25 cellular contexts compared by ENCODE assay signal in genomic region chr10:122288917-122289316, GRCh38. TPM values are rescaled to one million over a fixed set of nuclear protein-coding genes. Genes with fewer than 3 reads are reported as not detected.
DNase-seq lines count a peak whose midpoint lies in the region; FAIRE-seq and TF ChIP-seq lines count a peak whose summit lies in the region.
"Had no signal": no experiment of that assay in that cellular context is flagged by ENCODE, and none has a peak within 500 bp of the region (broad histone marks: within the 10 kb centered on the region; RNA-seq: fewer than 3 reads in every experiment).

No MANE protein-coding gene starts in this region.

- CTCF ChIA-PET in H1 (lab: Charles Lee; ENCODE audit: partially characterized antibody), result interaction anchor here (0.6 to 2.4 kb wide), 8 partner anchors 8 to 751 kb away, joined by 3 to 8 read pairs (median 5); no protein-coding TSS in a partner anchor

- peaks cover 0 to 6% (median 0%) of the 10 kb centered on the region in 4 experiments; a peak in 4 of 7 replicates for H3K4me1 ChIP-seq in H1 (replicated peaks in 1 of 4; ENCODE audit: control insufficient read depth in 3 of 4, insufficient read depth in 4 of 4, low read length in 3 of 4)
- peaks cover 0 to 36% (median 29%) of the 10 kb centered on the region in 4 donors for H3K4me1 ChIP-seq in sigmoid colon
- H3K4me1 ChIP-seq: BE2C had no signal

- no peak overlapping the region for H2BK12ac ChIP-seq in H1 (ENCODE audit: low read depth, low read length)

- no peaks in the 10 kb centered on the region for H3K23me2 ChIP-seq in H1 (ENCODE audit: low read depth, low read length)

- H3K4me3 ChIP-seq in H1 (ENCODE audit: extremely low read depth in 1 of 4, insufficient read depth in 2 of 4, low read depth in 3 of 4, low read length in 4 of 4), result no peak overlapping the region
- H3K4me3 ChIP-seq in sigmoid colon, result no peak overlapping the region
- H3K4me3 ChIP-seq: A549; BLaER1 treated with 17β-estradiol and CSF1 and Interleukin-3, amounts not matched to agents 10 nM and 100 nM; GM12878; GM23248 had no signal

- no peak overlapping the region for H2BK120ac ChIP-seq in H1 (replicated peaks; ENCODE audit: low read depth, low read length)

- no peak overlapping the region for H3K56ac ChIP-seq in H1 (replicated peaks; ENCODE audit: insufficient read length, low read depth, low read length)

- no peak overlapping the region for H3K18ac ChIP-seq in H1 (ENCODE audit: extremely low read depth, low read length)

- H3K9ac ChIP-seq in H1 (replicated peaks in 1 of 4; ENCODE audit: extremely low read depth in 1 of 4, low read depth in 3 of 4, low read length in 3 of 4), result no peak overlapping the region
- H3K9ac ChIP-seq: BLaER1 treated with 17β-estradiol and CSF1 and Interleukin-3, amounts not matched to agents 10 nM and 100 nM; GM23248 had no signal

- no peak overlapping the region for H2AK5ac ChIP-seq in H1 (ENCODE audit: low read depth, low read length)

- no peak for TF ChIP-seq RAD21 in H1 (IDR thresholded peaks at IDR 0.05 in 1 of 2, conservative IDR thresholded peaks at IDR 0.05 in 1 of 2; ENCODE audit: low read depth in 2 of 2, low read length in 2 of 2)

- H3K79me2 ChIP-seq in H1 (ENCODE audit: control insufficient read depth in 1 of 2, insufficient read depth in 2 of 2, low read length in 2 of 2), result no peaks in the 10 kb centered on the region

- no peak for FAIRE-seq in H1 (lab: Jason Lieb, UNC)
- FAIRE-seq: A549, D721Med, GM12878, GM19239 had no signal

- no peaks in the 10 kb centered on the region for H3K79me1 ChIP-seq in H1 (ENCODE audit: low read depth, low read length)

- DNase-seq in NCI-H2171 treated with DMSO at 0.1 percent for 48 hours (lab: John Stamatoyannopoulos, UW) (peak; percentile 25), NCI-H2171 (lab: John Stamatoyannopoulos, UW) (no peak), H1 (ENCODE audit: low read depth in 1 of 2, low spot score in 2 of 2) (no peak), sigmoid colon (peak; percentile 57), MV-4-11 (lab: John Stamatoyannopoulos, UW) (no peak), NCI-H1436 treated with DMSO at 0.1 percent for 48 hours (lab: John Stamatoyannopoulos, UW) (no peak)
- DNase-seq: 8988T; ACHN; AML-193; BE2C; CD4-positive, alpha-beta T cell; CD8-positive, alpha-beta memory T cell; DMS 273 treated with DMSO at 0.1 percent for 48 hours; DMS79; EL; GDM1; GM23248; H9 had no signal

- H4K91ac ChIP-seq in H1 (replicated peaks; ENCODE audit: insufficient read length, low read length), result no peak overlapping the region

- TF ChIP-seq EP300 in H1 (IDR thresholded peaks at IDR 0.05; ENCODE audit: borderline replicate concordance in 1 of 2, low read depth in 2 of 2, low read length in 2 of 2), result no peak
- no peak for TF ChIP-seq EP300 in sigmoid colon (IDR thresholded peaks at IDR 0.05)

- H2BK5ac ChIP-seq in H1 (ENCODE audit: low read depth, low read length), result no peak overlapping the region

- H3K4ac ChIP-seq in H1 (replicated peaks; ENCODE audit: insufficient read length, low read depth, low read length), result no peak overlapping the region

- no peak overlapping the region for H2BK20ac ChIP-seq in H1 (ENCODE audit: low read length)

- 83% methylated on average over 2 of the region's 3 CpGs; no CpG with 5 or more reads in 1 of the 2 experiments for WGBS in H1 (ENCODE audit: extremely low coverage in 1 of 2, insufficient coverage in 1 of 2, insufficient read length in 1 of 2, insufficient replicate concordance in 2 of 2, low coverage in 1 of 2, low lambda C conversion rate in 2 of 2, missing lambda C conversion rate in 1 of 2), 2 experiments
- WGBS in sigmoid colon, 2 donors, result 74 to 82% methylated on average over 3 of the region's 3 CpGs

- no peak overlapping the region for H4K5ac ChIP-seq in H1 (ENCODE audit: insufficient read length, low read depth, low read length)

- H3K9me3 ChIP-seq in H1 (ENCODE audit: insufficient read depth in 2 of 2, low read depth in 1 of 2, low read length in 1 of 2) (no peaks in the 10 kb centered on the region), sigmoid colon (no peaks in the 10 kb centered on the region)
- H3K9me3 ChIP-seq: A549; BE2C; BLaER1 treated with 17β-estradiol and CSF1 and Interleukin-3, amounts not matched to agents 10 nM and 100 nM had no signal

- H3K27me3 ChIP-seq in H1 (replicated peaks in 1 of 4; ENCODE audit: control insufficient read depth in 3 of 4, extremely low read depth in 1 of 4, insufficient read depth in 3 of 4, low read length in 3 of 4), result peaks cover 0 to 4% (median 0%) of the 10 kb centered on the region in 4 experiments; a peak in 2 of 7 replicates
- H3K27me3 ChIP-seq in sigmoid colon, result no peaks in the 10 kb centered on the region
- H3K27me3 ChIP-seq: BE2C; BLaER1 treated with 17β-estradiol and CSF1 and Interleukin-3, amounts not matched to agents 10 nM and 100 nM had no signal

- no peak overlapping the region for H3K14ac ChIP-seq in H1 (ENCODE audit: insufficient read length)

- no peak overlapping the region for H2AFZ ChIP-seq in H1 (ENCODE audit: low read length)
- H2AFZ ChIP-seq: GM23248 had no signal

- H2BK15ac ChIP-seq in H1 (ENCODE audit: low read length), result no peak overlapping the region

- H3K27ac ChIP-seq in H1 (ENCODE audit: low read depth, low read length) (no peak overlapping the region), sigmoid colon (no peak overlapping the region)
- H3K27ac ChIP-seq: A549; BLaER1 treated with 17β-estradiol and CSF1 and Interleukin-3, amounts not matched to agents 10 nM and 100 nM; GM23248 had no signal

- H3K36me3 ChIP-seq in H1 (ENCODE audit: control insufficient read depth in 2 of 4, insufficient read depth in 4 of 4, low read length in 3 of 4) (no peaks in the 10 kb centered on the region), sigmoid colon (no peaks in the 10 kb centered on the region)
- H3K36me3 ChIP-seq: BE2C; BLaER1 treated with 17β-estradiol and CSF1 and Interleukin-3, amounts not matched to agents 10 nM and 100 nM had no signal

- H4K20me1 ChIP-seq in H1 (replicated peaks in 1 of 2; ENCODE audit: control insufficient read depth in 1 of 2, insufficient read depth in 2 of 2, low read length in 2 of 2), result no peaks in the 10 kb centered on the region
- H4K20me1 ChIP-seq: BLaER1 treated with 17β-estradiol and CSF1 and Interleukin-3, amounts not matched to agents 10 nM and 100 nM had no signal

- POLR2A ChIA-PET in H1 (lab: Charles Lee; ENCODE audit: partially characterized antibody), result no interaction called here

- peak overlapping the region; percentile 36; the same call in 1 of the 2 replicates for H4K8ac ChIP-seq in H1 (ENCODE audit: extremely low read depth, insufficient read depth, low read length)

- H3K4me2 ChIP-seq in H1 (ENCODE audit: insufficient read depth in 1 of 2, low read depth in 2 of 2, low read length in 2 of 2), result no peak overlapping the region
- H3K4me2 ChIP-seq: A549; BLaER1 treated with 17β-estradiol and CSF1 and Interleukin-3, amounts not matched to agents 10 nM and 100 nM had no signal

- intact Hi-C loops in sigmoid colon (cut with DNase I), result no loop called here

- TF ChIP-seq CTCF in H1 (IDR thresholded peaks at IDR 0.05; ENCODE audit: control extremely low read depth in 1 of 3, insufficient read depth in 1 of 3, low read depth in 1 of 3, low read length in 3 of 3) (no peak), sigmoid colon (IDR thresholded peaks at IDR 0.05) (no peak)

- no peak overlapping the region for H3K23ac ChIP-seq in H1 (ENCODE audit: insufficient read length)

- TF ChIP-seq POLR2A in H1 (IDR thresholded peaks at IDR 0.05; ENCODE audit: control extremely low read depth in 1 of 2, low read depth in 2 of 2, low read length in 2 of 2) (no peak), sigmoid colon (IDR thresholded peaks at IDR 0.05) (no peak)

TF ChIP-seq in H1, 55 proteins besides CTCF, POLR2A, EP300 and RAD21:
- TF ChIP-seq TAF1 (IDR thresholded peaks at IDR 0.05; ENCODE audit: low read depth, low read length), result no peak
- TF ChIP-seq SIRT6 (IDR thresholded peaks at IDR 0.05; ENCODE audit: low read length), result no peak
- TF ChIP-seq E2F6 (IDR thresholded peaks at IDR 0.05), result no peak
- no peak for TF ChIP-seq MAFK (IDR thresholded peaks at IDR 0.05; ENCODE audit: low read depth, low read length)
- no peak for TF ChIP-seq POU5F1 (IDR thresholded peaks at IDR 0.05; ENCODE audit: low read depth, low read length)
- no peak for TF ChIP-seq JUND (IDR thresholded peaks at IDR 0.05; ENCODE audit: low read length)
- no peak for TF ChIP-seq SAP30 (IDR thresholded peaks at IDR 0.05; ENCODE audit: insufficient read depth, insufficient replicate concordance, low read length)
- TF ChIP-seq TEAD4 (IDR thresholded peaks at IDR 0.05; ENCODE audit: low read depth, low read length), result no peak
- no peak for TF ChIP-seq RNF2 (IDR thresholded peaks at IDR 0.05; ENCODE audit: borderline replicate concordance, low read depth, low read length, missing control alignments, poor library complexity, severe bottlenecking)
- TF ChIP-seq MAX (IDR thresholded peaks at IDR 0.05), result no peak
- no peak for TF ChIP-seq CBX8 (IDR thresholded peaks at IDR 0.05; ENCODE audit: borderline replicate concordance, low read depth, low read length)
TF ChIP-seq in H1: peak in this region for 0.

RNA-seq across cellular contexts. Expression of gene BTBD16, which starts 17.8 kb away (rescaled TPM):
- total RNA-seq in H1 (2021; fragmentation: NEBNext Ultra II Directional; extraction: Animal tissue kit (Norgen Biotek cat#: 25700)), result not detected in 2 replicates
- polyA plus RNA-seq in H1 (2011; rRNA removed), result 0.05 TPM in 1 of 2 replicates, not detected in the other
- 0.06 TPM for polyA plus RNA-seq in H1 (2011; cell fraction: cytosol; rRNA removed)
- polyA plus RNA-seq in H1 (2011; cell fraction: nucleus; rRNA removed), result not detected
- polyA plus RNA-seq in H1 (2012, experiment 1 of 2), result 0.27 TPM in 1 of 4 replicates, not detected in the others
- not detected for polyA plus RNA-seq in H1 (2012, experiment 2 of 2)
- polyA plus RNA-seq in H1 (2013, experiment 1 of 2), result 0.02 TPM
- polyA plus RNA-seq in H1 (2013, experiment 2 of 2), result 0.06 TPM
- polyA minus RNA-seq in H1 (2011; rRNA and poly(A)+ RNA removed), result 0.13 TPM in 1 of 2 replicates, not detected in the other
- not detected for polyA minus RNA-seq in H1 (2011; cell fraction: cytosol; rRNA and poly(A)+ RNA removed)
- not detected for polyA minus RNA-seq in H1 (2011; cell fraction: nucleus; rRNA and poly(A)+ RNA removed)
- under 1 TPM in 2 of 4 donors, not detected in 2; 0.54 to 0.55 TPM for total RNA-seq in sigmoid colon
- polyA plus RNA-seq in sigmoid colon, result under 1 TPM in 1 of 3 donors, not detected in 2; 0.12 TPM
- total RNA-seq: CD4-positive, alpha-beta T cell; CD8-positive, alpha-beta memory T cell; GM12878; GM23248; H4; H9 had no signal
- polyA plus RNA-seq: CD14-positive monocyte; CD8-positive, alpha-beta memory T cell; GM23248 had no signal

Comparison
In these comparisons a context has a peak if more than half of its experiments do, and no peak if none do; other contexts are left out.
1. DNase-seq: peak in NCI-H2171 treated with DMSO at 0.1 percent for 48 hours (single experiment) and sigmoid colon (single experiment); none in NCI-H2171 (single experiment), H1 (0 of 2), MV-4-11 (single experiment) and NCI-H1436 treated with DMSO at 0.1 percent for 48 hours (single experiment).